23 cellular contexts compared by ENCODE assay signal in genomic region chr14:33527023-33527634, GRCh38.
"Had no signal": no experiment of that assay in that cellular context is flagged by ENCODE, and none has a peak within 500 bp of the region (broad histone marks: within the 10 kb centered on the region; RNA-seq: fewer than 3 reads in every experiment).

No MANE protein-coding gene starts in this region.

- FAIRE-seq: colon, endothelial cell of umbilical vein, frontal cortex, islet of Langerhans, keratinocyte had no signal

- DNase-seq: dermis blood vessel endothelial cell; dorsolateral prefrontal cortex; effector CD4-positive, alpha-beta T cell; effector memory CD4-positive, alpha-beta T cell; foreskin keratinocyte; head of caudate nucleus; heart right ventricle; hippocampal formation; left cardiac atrium; left lung; left ventricle myocardium superior; lower lobe of right lung; mesenchymal stem cell; mucosa of descending colon; naive B cell had no signal

- H3K36me3 ChIP-seq: esophagus muscularis mucosa, gastroesophageal sphincter, heart right ventricle, left lung, lower lobe of right lung had no signal

- H3K4me3 ChIP-seq: coronary artery, dorsolateral prefrontal cortex, esophagus muscularis mucosa, gastroesophageal sphincter, heart right ventricle, left lung, lower lobe of right lung, mucosa of descending colon had no signal

- H3K4me1 ChIP-seq: gastroesophageal sphincter, left lung, lower lobe of right lung had no signal

- H3K27me3 ChIP-seq: dorsolateral prefrontal cortex, esophagus muscularis mucosa, foreskin keratinocyte, gastroesophageal sphincter, heart right ventricle, left lung had no signal

- ATAC-seq: foreskin keratinocyte, gastroesophageal sphincter, heart right ventricle, left cardiac atrium, left lung, left ventricle myocardium superior, lower lobe of right lung, mucosa of descending colon had no signal

- H3K9me3 ChIP-seq: esophagus muscularis mucosa, gastroesophageal sphincter, heart right ventricle, left lung, lower lobe of right lung, mucosa of descending colon had no signal

- H3K27ac ChIP-seq: coronary artery, dorsolateral prefrontal cortex, esophagus muscularis mucosa, foreskin keratinocyte, gastroesophageal sphincter, heart right ventricle, left lung, lower lobe of right lung had no signal
